23 cellular contexts compared by ENCODE assay signal in the genomic region with DNA sequence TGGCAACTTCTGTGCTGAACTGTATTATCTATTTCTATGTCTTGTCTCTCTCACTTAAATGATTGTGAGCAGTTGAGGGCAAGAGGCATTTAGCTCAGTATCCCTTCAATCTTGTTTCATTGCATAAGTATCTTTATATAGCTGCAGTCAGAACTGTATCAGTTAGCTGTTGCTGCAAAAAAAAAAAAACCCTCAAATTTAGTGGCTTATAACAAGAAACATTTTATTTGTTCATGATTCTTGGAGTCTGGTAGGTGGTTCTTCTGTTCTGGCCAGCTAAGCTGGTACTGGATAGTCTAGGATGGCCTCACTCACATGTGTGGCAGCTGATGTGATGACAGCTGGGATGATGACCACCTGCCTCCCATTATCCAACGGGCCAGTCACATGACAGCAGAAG.
DNase-seq lines count a peak whose midpoint lies in the region; ATAC-seq, FAIRE-seq and TF ChIP-seq lines count a peak whose summit lies in the region.
"Had no signal": no experiment of that assay in that cellular context is flagged by ENCODE, and none has a peak within 500 bp of the region (broad histone marks: within the 10 kb centered on the region; RNA-seq: fewer than 3 reads in every experiment).

No MANE protein-coding gene starts in this region.

- no peak for DNase-seq in HepG2 (ENCODE audit: low spot score)
- DNase-seq in right lobe of liver = no peak
- no peak for DNase-seq in left lung
- no peak for DNase-seq in upper lobe of right lung
- DNase-seq in activated CD8-positive, alpha-beta memory T cell treated with anti-CD3 and anti-CD28 coated beads, Interleukin-2, amount 10 ng/mL, durations not matched to agents 7 days and 5 days = no peak
- DNase-seq in testis = no peak
- DNase-seq in colonic mucosa = no peak
- DNase-seq: Caco-2; CD4-positive, CD25-positive, alpha-beta regulatory T cell; CD8-positive, alpha-beta T cell; DMS153; DND-41; GM23248; H7; HCEC 1CT had no signal

- H3K4me2 ChIP-seq in HepG2 (ENCODE audit: low read depth, low read length) = no peak overlapping the region
- H3K4me2 ChIP-seq: BLaER1 had no signal

- H3K27ac Mint-ChIP-seq in activated CD8-positive, alpha-beta memory T cell treated with anti-CD3 and anti-CD28 coated beads, Interleukin-2, amount 10 ng/mL, durations not matched to agents 7 days and 5 days = no peak overlapping the region
- H3K27ac Mint-ChIP-seq: B cell; CD8-positive, alpha-beta T cell had no signal

- TF ChIP-seq CTCF in HepG2 (CRISPR knock-in tag; IDR thresholded peaks at IDR 0.05) (no peak), right lobe of liver (IDR thresholded peaks at IDR 0.05) (no peak), left lung (IDR thresholded peaks at IDR 0.05) (no peak), upper lobe of right lung (IDR thresholded peaks at IDR 0.05) (no peak), testis (IDR thresholded peaks at IDR 0.05) (no peak), colonic mucosa (IDR thresholded peaks at IDR 0.05) (no peak)

- H2AFZ ChIP-seq in HepG2 (ENCODE audit: low read length) = no peak overlapping the region
- H2AFZ ChIP-seq: GM23248 had no signal

- H3K4me1 ChIP-seq in HepG2 (ENCODE audit: insufficient read depth, low read length) (peaks cover 16% of the 10 kb centered on the region), right lobe of liver (no peaks in the 10 kb centered on the region), left lung (no peaks in the 10 kb centered on the region), upper lobe of right lung (no peaks in the 10 kb centered on the region), testis (no peaks in the 10 kb centered on the region), colonic mucosa (no peaks in the 10 kb centered on the region)

- in situ Hi-C loops in HepG2 (cut with HindIII; ENCODE audit: extremely low pct_ligation_motif_present, low pct_unique_long_range_greater_than_20kb) = no loop called here

- peaks cover 48% of the 10 kb centered on the region for H3K27me3 Mint-ChIP-seq in activated CD8-positive, alpha-beta memory T cell treated with anti-CD3 and anti-CD28 coated beads, Interleukin-2, amount 10 ng/mL, durations not matched to agents 7 days and 5 days

- TF ChIP-seq RAD21 in HepG2 (CRISPR knock-in tag; IDR thresholded peaks at IDR 0.05) = no peak

- H3K4me3 Mint-ChIP-seq in activated CD8-positive, alpha-beta memory T cell treated with anti-CD3 and anti-CD28 coated beads, Interleukin-2, amount 10 ng/mL, durations not matched to agents 7 days and 5 days = no peak overlapping the region
- H3K4me3 Mint-ChIP-seq: B cell; CD4-positive, CD25-positive, alpha-beta regulatory T cell; CD8-positive, alpha-beta T cell had no signal

- H3K4me1 Mint-ChIP-seq in activated CD8-positive, alpha-beta memory T cell treated with anti-CD3 and anti-CD28 coated beads, Interleukin-2, amount 10 ng/mL, durations not matched to agents 7 days and 5 days = no peaks in the 10 kb centered on the region
- H3K4me1 Mint-ChIP-seq: B cell; CD4-positive, CD25-positive, alpha-beta regulatory T cell had no signal

- H4K20me1 ChIP-seq in HepG2 (ENCODE audit: insufficient read depth, low read length) = no peaks in the 10 kb centered on the region
- H4K20me1 ChIP-seq: BLaER1 had no signal

- 8% methylated on average over 1 of the region's 1 CpG for WGBS in HepG2 (ENCODE audit: low lambda C conversion rate)
- no CpG with 5 or more reads among the region's 1 CpG for WGBS in right lobe of liver (ENCODE audit: insufficient coverage, low coverage, low lambda C conversion rate, missing lambda C conversion rate)
- WGBS in testis, 2 donors = 48 to 88% methylated on average over 1 of the region's 1 CpG

- H3K79me2 ChIP-seq in HepG2 (ENCODE audit: insufficient read depth, low read length) = no peaks in the 10 kb centered on the region

- no peaks in the 10 kb centered on the region for H3K9me3 ChIP-seq in HepG2 (ENCODE audit: low read length)
- no peaks in the 10 kb centered on the region for H3K9me3 ChIP-seq in right lobe of liver
- no peaks in the 10 kb centered on the region for H3K9me3 ChIP-seq in left lung
- no peaks in the 10 kb centered on the region for H3K9me3 ChIP-seq in upper lobe of right lung
- H3K9me3 ChIP-seq in testis = no peaks in the 10 kb centered on the region
- H3K9me3 ChIP-seq in colonic mucosa = no peaks in the 10 kb centered on the region

- no peak overlapping the region for H3K9ac ChIP-seq in HepG2 (ENCODE audit: insufficient read depth, low read depth, low read length)
- no peak overlapping the region for H3K9ac ChIP-seq in colonic mucosa (ENCODE audit: low read depth in 2 of 2, low read length in 2 of 2)
- H3K9ac ChIP-seq: BLaER1, GM23248 had no signal

- no TSS peak for BruUV-seq in HepG2 (replicated peaks; lab: Mats Ljungman, UMichigan)

- no peak overlapping the region for H3K4me3 ChIP-seq in HepG2 (replicated peaks in 1 of 3; ENCODE audit: insufficient read depth in 1 of 3, low read depth in 2 of 3, low read length in 3 of 3)
- H3K4me3 ChIP-seq in right lobe of liver = no peak overlapping the region
- no peak overlapping the region for H3K4me3 ChIP-seq in left lung
- H3K4me3 ChIP-seq in upper lobe of right lung = no peak overlapping the region
- H3K4me3 ChIP-seq in testis = no peak overlapping the region
- H3K4me3 ChIP-seq in colonic mucosa = no peak overlapping the region
- H3K4me3 ChIP-seq: BLaER1, GM23248 had no signal

- TF ChIP-seq EP300 in HepG2 (IDR thresholded peaks at IDR 0.05; ENCODE audit: low read depth in 2 of 2, low read length in 2 of 2) (no peak), HepG2 (CRISPR knock-in tag; IDR thresholded peaks at IDR 0.05; ENCODE audit: borderline replicate concordance) (no peak)

- no peaks in the 10 kb centered on the region for H3K36me3 ChIP-seq in HepG2 (replicated peaks in 1 of 2; ENCODE audit: control insufficient read depth in 1 of 2, insufficient read depth in 2 of 2, low read length in 2 of 2)
- no peaks in the 10 kb centered on the region for H3K36me3 ChIP-seq in right lobe of liver
- H3K36me3 ChIP-seq in left lung = no peaks in the 10 kb centered on the region
- H3K36me3 ChIP-seq in upper lobe of right lung = no peaks in the 10 kb centered on the region
- H3K36me3 ChIP-seq in testis (ENCODE audit: low read depth, missing control alignments) = no peaks in the 10 kb centered on the region
- no peaks in the 10 kb centered on the region for H3K36me3 ChIP-seq in colonic mucosa
- H3K36me3 ChIP-seq: BLaER1 had no signal

- H3K27ac ChIP-seq in HepG2 (ENCODE audit: extremely low read length, insufficient read depth, low read length) (no peak overlapping the region), right lobe of liver (no peak overlapping the region), left lung (no peak overlapping the region), upper lobe of right lung (no peak overlapping the region), testis (no peak overlapping the region), colonic mucosa (no peak overlapping the region)
- H3K27ac ChIP-seq: 22Rv1, BLaER1, C4-2B, GM23248 had no signal

- H3K27me3 ChIP-seq in HepG2 (ENCODE audit: control insufficient read depth in 1 of 2, insufficient read depth in 2 of 2, low read length in 2 of 2) = peaks cover 0 to 54% of the 10 kb centered on the region in 2 experiments; a peak in 3 of 5 replicates
- H3K27me3 ChIP-seq in right lobe of liver = no peaks in the 10 kb centered on the region
- H3K27me3 ChIP-seq in left lung = peaks cover 0 to 33% of the 10 kb centered on the region in 2 donors
- H3K27me3 ChIP-seq in upper lobe of right lung = peaks cover 11% of the 10 kb centered on the region
- H3K27me3 ChIP-seq in testis = no peaks in the 10 kb centered on the region
- peaks cover 5% of the 10 kb centered on the region for H3K27me3 ChIP-seq in colonic mucosa
- H3K27me3 ChIP-seq: BLaER1 had no signal

- H3K36me3 Mint-ChIP-seq in activated CD8-positive, alpha-beta memory T cell treated with anti-CD3 and anti-CD28 coated beads, Interleukin-2, amount 10 ng/mL, durations not matched to agents 7 days and 5 days = no peaks in the 10 kb centered on the region
- H3K36me3 Mint-ChIP-seq: CD4-positive, CD25-positive, alpha-beta regulatory T cell; CD8-positive, alpha-beta T cell had no signal

- POLR2A ChIA-PET in HepG2 (lab: Yijun Ruan, JAX) = no interaction called here

- TF ChIP-seq POLR2A in HepG2 (IDR thresholded peaks at IDR 0.05; ENCODE audit: insufficient read depth in 1 of 2, low read depth in 2 of 2, low read length in 2 of 2) = no peak
- TF ChIP-seq POLR2A in right lobe of liver (IDR thresholded peaks at IDR 0.05) = no peak
- TF ChIP-seq POLR2A in testis (IDR thresholded peaks at IDR 0.05) = no peak

- FAIRE-seq in HepG2 (lab: Jason Lieb, UNC) = no peak
- FAIRE-seq: A204.1, G401.6, GM12892, H1 had no signal

- H3K9me3 Mint-ChIP-seq in activated CD8-positive, alpha-beta memory T cell treated with anti-CD3 and anti-CD28 coated beads, Interleukin-2, amount 10 ng/mL, durations not matched to agents 7 days and 5 days (ENCODE audit: low read depth) = no peaks in the 10 kb centered on the region
- H3K9me3 Mint-ChIP-seq: CD8-positive, alpha-beta T cell had no signal

- no peak for ATAC-seq in HepG2
- ATAC-seq in right lobe of liver = no peak
- peak; percentile 19 for ATAC-seq in left lung
- peak; percentile 33 for ATAC-seq in upper lobe of right lung
- no peak for ATAC-seq in activated CD8-positive, alpha-beta memory T cell treated with anti-CD3 and anti-CD28 coated beads, Interleukin-2, amount 10 ng/mL, durations not matched to agents 7 days and 5 days
- ATAC-seq: CD8-positive, alpha-beta T cell had no signal

- CTCF ChIA-PET in HepG2 (lab: Yijun Ruan, JAX; ENCODE audit: low intra/inter-chr PET ratio, low total read pairs) = no interaction called here
- CTCF ChIA-PET in activated CD8-positive, alpha-beta memory T cell treated with anti-CD3 and anti-CD28 coated beads, Interleukin-2, amount 10 ng/mL, durations not matched to agents 7 days and 5 days (lab: Charles Lee) = no interaction called here

- intact Hi-C loops in HepG2 (cut with micrococcal nuclease; ENCODE audit: unreplicated experiment) (no loop called here), right lobe of liver (cut with DNase I) (no loop called here), left lung (cut with DNase I) (no loop called here), upper lobe of right lung (cut with DNase I) (no loop called here), testis (cut with DNase I; ENCODE audit: low total_unique reads) (no loop called here), colonic mucosa (cut with DNase I) (no loop called here)

TF ChIP-seq in HepG2, 621 proteins besides CTCF, POLR2A, EP300 and RAD21:
- TF ChIP-seq ZNF12 (CRISPR knock-in tag; IDR thresholded peaks at IDR 0.05) (peak; percentile 63; the same call in 1 of the 2 replicates), ZNF616 (CRISPR knock-in tag; IDR thresholded peaks at IDR 0.05; ENCODE audit: low read depth) (no peak)

Comparison
In these comparisons a context has a peak if more than half of its experiments do, and no peak if none do; other contexts are left out.
1. ATAC-seq: peak in left lung (single experiment) and upper lobe of right lung (single experiment); none in HepG2 (single experiment), right lobe of liver (0 of 4) and activated CD8-positive, alpha-beta memory T cell treated with anti-CD3 and anti-CD28 coated beads, Interleukin-2, amount 10 ng/mL, durations not matched to agents 7 days and 5 days (single experiment).